In genomic region chr1:150560011-150560438, GRCh38 we compare ENCODE assay signal across 1 cellular context.
TF ChIP-seq lines count a peak whose summit lies in the region.

No MANE protein-coding gene starts in this region.

TF ChIP-seq in GM12878, 131 proteins besides CTCF, POLR2A, EP300 and RAD21:
- TF ChIP-seq BCL11A (IDR thresholded peaks at IDR 0.05; ENCODE audit: low read depth, low read length): no peak
- TF ChIP-seq TBL1XR1 (IDR thresholded peaks at IDR 0.05; ENCODE audit: low read depth, low read length): no peak
- no peak for TF ChIP-seq ZNF384 (IDR thresholded peaks at IDR 0.05; ENCODE audit: borderline replicate concordance, low read depth, low read length)
- peak; percentile 51; the same call in 1 of the 2 replicates for TF ChIP-seq LARP7 (IDR thresholded peaks at IDR 0.05)
- TF ChIP-seq NR2F1 (conservative IDR thresholded peaks at IDR 0.05): no peak
- peak; percentile 42; the same call in 1 of the 2 replicates for TF ChIP-seq RB1 (IDR thresholded peaks at IDR 0.05; ENCODE audit: borderline replicate concordance)
- TF ChIP-seq DPF2 (IDR thresholded peaks at IDR 0.05): peak; percentile 41; the same call in 1 of the 2 replicates
- TF ChIP-seq ZBED1 (IDR thresholded peaks at IDR 0.05; ENCODE audit: borderline replicate concordance): no peak
- TF ChIP-seq SMC3 (IDR thresholded peaks at IDR 0.05; ENCODE audit: borderline replicate concordance, low read length): peak; percentile 68
- 0 out of 2 replicates have a peak, but pooled peaks have one; percentile 40 for TF ChIP-seq YY1 (IDR thresholded peaks at IDR 0.05; ENCODE audit: low read depth, low read length)
- TF ChIP-seq PKNOX1 (IDR thresholded peaks at IDR 0.05): peak; percentile 75
- no peak for TF ChIP-seq POU2F2 (IDR thresholded peaks at IDR 0.05; ENCODE audit: borderline replicate concordance, low read depth, low read length)
- TF ChIP-seq SMARCA5 (IDR thresholded peaks at IDR 0.05): peak; percentile 48; the same call in 1 of the 2 replicates
- TF ChIP-seq NFIC (IDR thresholded peaks at IDR 0.05; ENCODE audit: low read depth, low read length): no peak
- TF ChIP-seq ZBTB11 (CRISPR knock-in tag; IDR thresholded peaks at IDR 0.05): no peak
- TF ChIP-seq SREBF1 (IDR thresholded peaks at IDR 0.05; ENCODE audit: low read length): no peak
- TF ChIP-seq USF1 (IDR thresholded peaks at IDR 0.05; ENCODE audit: borderline replicate concordance, extremely low read length, insufficient read depth, low read depth, low read length): no peak
- TF ChIP-seq TCF3 (IDR thresholded peaks at IDR 0.05; ENCODE audit: borderline replicate concordance, insufficient read depth, low read depth, low read length): peak; percentile 80; the same call in 1 of the 2 replicates
- TF ChIP-seq ZNF274 (IDR thresholded peaks at IDR 0.05; ENCODE audit: insufficient read depth, insufficient read length): no peak
- TF ChIP-seq IKZF1 (conservative IDR thresholded peaks at IDR 0.05): 0 out of 2 replicates have a peak, but pooled peaks have one; percentile 23
- no peak for TF ChIP-seq EZH2 (IDR thresholded peaks at IDR 0.05; ENCODE audit: borderline replicate concordance, control insufficient read depth, low read depth, low read length)
- peak; percentile 22; the same call in 1 of the 2 replicates for TF ChIP-seq MLLT1 (IDR thresholded peaks at IDR 0.05)
- TF ChIP-seq SUPT20H (IDR thresholded peaks at IDR 0.05; ENCODE audit: borderline replicate concordance, control insufficient read depth, low read depth, low read length): no peak
- TF ChIP-seq RAD51 (IDR thresholded peaks at IDR 0.05): no peak
- no peak for TF ChIP-seq MYC (IDR thresholded peaks at IDR 0.05; ENCODE audit: insufficient read depth, insufficient read length, insufficient replicate concordance, low read length, severe bottlenecking)
- 0 out of 4 replicates have a peak, but pooled peaks of 1 of the 2 experiments have one; percentile 17 for TF ChIP-seq BHLHE40 (IDR thresholded peaks at IDR 0.05; ENCODE audit: borderline replicate concordance in 1 of 2, low read depth in 2 of 2, low read length in 1 of 2)
- TF ChIP-seq KDM1A (IDR thresholded peaks at IDR 0.05; ENCODE audit: borderline replicate concordance): no peak
- peak; percentile 71 for TF ChIP-seq MXI1 (IDR thresholded peaks at IDR 0.05; ENCODE audit: low read depth, low read length)
- peak; percentile 80 for TF ChIP-seq MAX (IDR thresholded peaks at IDR 0.05; ENCODE audit: low read depth, low read length)
- no peak for TF ChIP-seq SRF (IDR thresholded peaks at IDR 0.05; ENCODE audit: low read depth in 2 of 2, low read length in 2 of 2)
- no peak for TF ChIP-seq CBX3 (IDR thresholded peaks at IDR 0.05; ENCODE audit: borderline replicate concordance, low read depth)
- peak; percentile 81 for TF ChIP-seq TCF12 (IDR thresholded peaks at IDR 0.05; ENCODE audit: low read depth, low read length)
- no peak for TF ChIP-seq MYB (IDR thresholded peaks at IDR 0.05; ENCODE audit: borderline replicate concordance, low read depth, low read length)
